ENCODE assay signal across 24 cellular contexts in genomic region chr10:78342787-78343186, GRCh38.
A peak's percentile ranks its signal among the peaks of the same experiment; 100 is the strongest.
DNase-seq lines count a peak whose midpoint lies in the region; ATAC-seq and TF ChIP-seq lines count a peak whose summit lies in the region.
"Had no signal": no experiment of that assay in that cellular context is flagged by ENCODE, and none has a peak within 500 bp of the region (broad histone marks: within the 10 kb centered on the region; RNA-seq: fewer than 3 reads in every experiment).

No MANE protein-coding gene starts in this region.

- peaks cover 5% of the 10 kb centered on the region for H3K27me3 Mint-ChIP-seq in GM23338 (ENCODE audit: insufficient read depth, low read depth, poor library complexity)

- intact Hi-C loops in Panc1 (cut with micrococcal nuclease; ENCODE audit: unreplicated experiment): no loop called here
- intact Hi-C loops in left colon (cut with DNase I, micrococcal nuclease): no loop called here

- no peaks in the 10 kb centered on the region for H3F3A ChIP-seq in GM23338 (replicated peaks; ENCODE audit: low read depth)

- no peak overlapping the region for H3K4me2 ChIP-seq in GM23338
- H3K4me2 ChIP-seq: smooth muscle cell had no signal

- H3K9me2 ChIP-seq in GM23338 (ENCODE audit: insufficient read depth): 0 out of 2 replicates have a peak, but pooled peaks cover 5% of the 10 kb centered on the region

- H3K4me3 ChIP-seq in GM23338 (no peak overlapping the region), Panc1 (ENCODE audit: low read depth in 2 of 2, low read length in 2 of 2) (no peak overlapping the region)
- H3K4me3 ChIP-seq: gastrocnemius medialis, lung, smooth muscle cell had no signal

- H2AFZ ChIP-seq in GM23338: no peak overlapping the region

- H3K27me3 ChIP-seq in GM23338 (ENCODE audit: insufficient read depth) (no peaks in the 10 kb centered on the region), Panc1 (ENCODE audit: control insufficient read depth, insufficient read depth, low read length) (peaks cover 2% of the 10 kb centered on the region; the same call in 1 of the 2 replicates)
- H3K27me3 ChIP-seq: gastrocnemius medialis had no signal

- H3K36me3 Mint-ChIP-seq in GM23338 (ENCODE audit: low read depth): peaks cover 5% of the 10 kb centered on the region; the same call in 1 of the 3 replicates
- H3K36me3 Mint-ChIP-seq: stimulated activated naive B cell treated with anti-CD40 and anti-IgM and Interleukin-4, amounts not matched to agents 10 μg/mL and 1 μg/mL and 100 μg/mL, for 72 hours had no signal

- BruUV-seq in Panc1 (replicated peaks; lab: Mats Ljungman, UMichigan): no TSS peak

- in situ Hi-C loops in Panc1 (cut with HindIII; ENCODE audit: low pct_unique_long_range_greater_than_20kb, low sequenced_read_pairs): no loop called here

- H3K27ac ChIP-seq in GM23338 (ENCODE audit: low read depth) (no peak overlapping the region), Panc1 (ENCODE audit: low read length) (no peak overlapping the region)
- H3K27ac ChIP-seq: gastrocnemius medialis had no signal

- no peak for TF ChIP-seq CTCF in GM23338 (conservative IDR thresholded peaks at IDR 0.05; ENCODE audit: low read depth in 2 of 2)
- no peak for TF ChIP-seq CTCF in Panc1 (IDR thresholded peaks at IDR 0.05)

- no peaks in the 10 kb centered on the region for H3K36me3 ChIP-seq in GM23338 (ENCODE audit: insufficient read depth)
- no peaks in the 10 kb centered on the region for H3K36me3 ChIP-seq in Panc1 (ENCODE audit: control insufficient read depth, insufficient read depth, low read length)
- H3K36me3 ChIP-seq: gastrocnemius medialis had no signal

- H3K4me1 ChIP-seq in GM23338 (ENCODE audit: insufficient read depth): 0 out of 2 replicates have a peak, but pooled peaks cover 3% of the 10 kb centered on the region
- H3K4me1 ChIP-seq in Panc1 (ENCODE audit: control insufficient read depth, insufficient read depth, low read length): no peaks in the 10 kb centered on the region

- ATAC-seq in GM23338 (peak; percentile 41; the same call in 2 of the 3 replicates), Panc1 (peak; percentile 42; the same call in 1 of the 2 replicates), left colon (no peak)
- ATAC-seq: gastrocnemius medialis; SK-N-SH treated with all-trans-retinoic acid at 6 μM for 48 hours; stimulated activated naive B cell treated with anti-CD40 and anti-IgM and Interleukin-4, amounts not matched to agents 10 μg/mL and 1 μg/mL and 100 μg/mL, for 72 hours had no signal

- no peaks in the 10 kb centered on the region for H4K20me1 ChIP-seq in GM23338 (replicated peaks; ENCODE audit: insufficient read depth)

- no peak for DNase-seq in GM23338 (ENCODE audit: low spot score)
- no peak for DNase-seq in Panc1 (ENCODE audit: low read depth, low spot score)
- peak; percentile 72 for DNase-seq in left kidney (ENCODE audit: low read depth, low spot score)
- peak; percentile 44 for DNase-seq in retina
- no peak for DNase-seq in stimulated activated CD4-positive, alpha-beta T cell treated with anti-CD3 and anti-CD28 coated beads, Interleukin-4, amount 100 ng/mL, for 1 hour
- DNase-seq in LoVo (ENCODE audit: low spot score): no peak
- no peak for DNase-seq in left colon
- DNase-seq in SKM-1 (lab: John Stamatoyannopoulos, UW; ENCODE audit: unreplicated experiment): no peak
- DNase-seq: activated CD4-positive, alpha-beta T cell treated with anti-CD3 and anti-CD28 coated beads for 48 hours; activated gamma-delta T cell treated with Interleukin-2 at 50 U/mL for 16 hours; gastrocnemius medialis; hypothalamus; IMR-90; NCI-H1092 treated with DMSO at 0.1 percent for 48 hours; NCI-H2029; NCI-H2227 treated with DMSO at 0.1 percent for 48 hours; NCI-H69; nucleus accumbens; stimulated activated CD4-positive, alpha-beta T cell treated with anti-CD3 and anti-CD28 coated beads, Interleukin-4, amount 100 ng/mL, for 24 hours; stimulated activated naive B cell treated with anti-CD40 and anti-IgM and Interleukin-4, amounts not matched to agents 10 μg/mL and 1 μg/mL and 100 μg/mL, for 72 hours had no signal

- H3K9me3 ChIP-seq in Panc1 (ENCODE audit: control insufficient read depth, insufficient read depth, low read depth, low read length): no peaks in the 10 kb centered on the region
- H3K9me3 ChIP-seq: gastrocnemius medialis had no signal

- H3K4me1 Mint-ChIP-seq in GM23338: no peaks in the 10 kb centered on the region; the same call in 2 of the 3 replicates
- H3K4me1 Mint-ChIP-seq: stimulated activated naive B cell treated with anti-CD40 and anti-IgM and Interleukin-4, amounts not matched to agents 10 μg/mL and 1 μg/mL and 100 μg/mL, for 72 hours had no signal

- H3K79me2 ChIP-seq in GM23338 (replicated peaks; ENCODE audit: insufficient read depth): no peaks in the 10 kb centered on the region

- POLR2A ChIA-PET in Panc1 (lab: Charles Lee): no interaction called here

- no peak overlapping the region for H3K4me3 Mint-ChIP-seq in GM23338
- H3K4me3 Mint-ChIP-seq: stimulated activated naive B cell treated with anti-CD40 and anti-IgM and Interleukin-4, amounts not matched to agents 10 μg/mL and 1 μg/mL and 100 μg/mL, for 72 hours; T-helper 2 cell treated with Interferon-gamma antibody and Interleukin-4, amounts not matched to agents 5 μg/mL and 100 μg/mL, for 36 hours had no signal

- CTCF ChIA-PET in Panc1 (lab: Charles Lee): no interaction called here

- peaks cover 8% of the 10 kb centered on the region for H3K9me3 Mint-ChIP-seq in GM23338
- H3K9me3 Mint-ChIP-seq: T-helper 2 cell treated with Interferon-gamma antibody and Interleukin-4, amounts not matched to agents 5 μg/mL and 100 μg/mL, for 36 hours had no signal

- no peak overlapping the region for H3K27ac Mint-ChIP-seq in GM23338
- H3K27ac Mint-ChIP-seq: stimulated activated naive B cell treated with anti-CD40 and anti-IgM and Interleukin-4, amounts not matched to agents 10 μg/mL and 1 μg/mL and 100 μg/mL, for 72 hours; T-helper 2 cell treated with Interferon-gamma antibody and Interleukin-4, amounts not matched to agents 5 μg/mL and 100 μg/mL, for 36 hours had no signal

TF ChIP-seq in GM23338, 12 proteins besides CTCF, POLR2A, EP300 and RAD21:
- TF ChIP-seq ZNF331 (CRISPR knock-in tag; IDR thresholded peaks at IDR 0.05; ENCODE audit: low read depth): no peak
- no peak for TF ChIP-seq CREB1 (CRISPR knock-in tag; IDR thresholded peaks at IDR 0.05; ENCODE audit: low read depth)
- no peak for TF ChIP-seq EZH2phosphoT487 (IDR thresholded peaks at IDR 0.05; ENCODE audit: unreplicated experiment)
- no peak for TF ChIP-seq POLR2AphosphoS5 (IDR thresholded peaks at IDR 0.05; ENCODE audit: low read depth)
- TF ChIP-seq NANOG (IDR thresholded peaks at IDR 0.05; ENCODE audit: borderline replicate concordance): no peak
- no peak for TF ChIP-seq ZNF462 (CRISPR knock-in tag; IDR thresholded peaks at IDR 0.05)

Comparison
In these comparisons a context has a peak if more than half of its experiments do, and no peak if none do; other contexts are left out.
1. DNase-seq: peak in left kidney (single experiment) and retina (single experiment); none in GM23338 (single experiment), Panc1 (single experiment), stimulated activated CD4-positive, alpha-beta T cell treated with anti-CD3 and anti-CD28 coated beads, Interleukin-4, amount 100 ng/mL, for 1 hour (single experiment), LoVo (single experiment), left colon (0 of 2) and SKM-1 (single experiment).